ENCODE assay signal across 11 cellular contexts in genomic region chr18:76131738-76132137, GRCh38.
A peak's percentile ranks its signal among the peaks of the same experiment; 100 is the strongest.
DNase-seq lines count a peak whose midpoint lies in the region; ATAC-seq and TF ChIP-seq lines count a peak whose summit lies in the region.
"Had no signal": no experiment of that assay in that cellular context is flagged by ENCODE, and none has a peak within 500 bp of the region (broad histone marks: within the 10 kb centered on the region; RNA-seq: fewer than 3 reads in every experiment).

No MANE protein-coding gene starts in this region.

- H4K20me1 ChIP-seq in smooth muscle cell (ENCODE audit: low read depth): no peaks in the 10 kb centered on the region

- no peaks in the 10 kb centered on the region for H3K27me3 Mint-ChIP-seq in activated T-cell treated with anti-CD3 and anti-CD28 coated beads, Interleukin-2, amount 50 U/mL, for 4 hours (ENCODE audit: low read depth)
- peaks cover 5% of the 10 kb centered on the region for H3K27me3 Mint-ChIP-seq in activated naive CD8-positive, alpha-beta T cell treated with anti-CD3 and anti-CD28 coated beads, Interleukin-2, amount 50 U/mL, for 24 hours
- peaks cover 8% of the 10 kb centered on the region for H3K27me3 Mint-ChIP-seq in CD4-positive, alpha-beta T cell
- H3K27me3 Mint-ChIP-seq: stimulated activated naive CD8-positive, alpha-beta T cell treated with anti-CD3 and anti-CD28 coated beads, Interleukin-15, Interleukin-2, amounts not matched to agents 100 ng/mL and 50 ng/mL, for 24 hours had no signal

- peak overlapping the region; percentile 6 for H3K27ac ChIP-seq in smooth muscle cell (ENCODE audit: low read depth)
- no peak overlapping the region for H3K27ac ChIP-seq in CD4-positive, alpha-beta T cell (ENCODE audit: low read depth, low read length)

- no peak overlapping the region for H2AFZ ChIP-seq in smooth muscle cell (ENCODE audit: low read depth)

- H3K4me3 Mint-ChIP-seq in activated T-cell treated with anti-CD3 and anti-CD28 coated beads, Interleukin-2, amount 50 U/mL, for 4 hours: no peak overlapping the region
- no peak overlapping the region for H3K4me3 Mint-ChIP-seq in activated naive CD8-positive, alpha-beta T cell treated with anti-CD3 and anti-CD28 coated beads, Interleukin-2, amount 50 U/mL, for 24 hours
- H3K4me3 Mint-ChIP-seq in CD4-positive, alpha-beta T cell: no peak overlapping the region
- H3K4me3 Mint-ChIP-seq: stimulated activated naive CD8-positive, alpha-beta T cell treated with anti-CD3 and anti-CD28 coated beads, Interleukin-15, Interleukin-2, amounts not matched to agents 100 ng/mL and 50 ng/mL, for 24 hours had no signal

- H3K9me3 ChIP-seq in smooth muscle cell (replicated peaks; ENCODE audit: low read depth): no peaks in the 10 kb centered on the region
- H3K9me3 ChIP-seq in CD4-positive, alpha-beta T cell (ENCODE audit: control insufficient read depth, low read length): no peaks in the 10 kb centered on the region
- H3K9me3 ChIP-seq: BE2C had no signal

- no peaks in the 10 kb centered on the region for H3F3A ChIP-seq in smooth muscle cell (ENCODE audit: low read depth)

- CTCF ChIA-PET in CD4-positive, alpha-beta T cell (lab: Charles Lee): no interaction called here

- no peak for DNase-seq in activated T-cell treated with anti-CD3 and anti-CD28 coated beads, Interleukin-2, amount 50 U/mL, for 4 hours
- no peak for DNase-seq in activated T-cell treated with anti-CD3 and anti-CD28 coated beads for 4 hours
- DNase-seq in KBM-7: peak; percentile 23
- DNase-seq in activated naive CD8-positive, alpha-beta T cell treated with anti-CD3 and anti-CD28 coated beads, Interleukin-2, amount 50 U/mL, for 24 hours: peak; percentile 22
- no peak for DNase-seq in smooth muscle cell (lab: John Stamatoyannopoulos, UW; ENCODE audit: unreplicated experiment)
- DNase-seq in CD4-positive, alpha-beta T cell: no peak
- DNase-seq in NCI-H1694 (lab: John Stamatoyannopoulos, UW): no peak
- DNase-seq in COLO829 (ENCODE audit: low spot score): no peak
- DNase-seq: BE2C, occipital lobe had no signal

- TF ChIP-seq CTCF in smooth muscle cell (IDR thresholded peaks at IDR 0.05; ENCODE audit: borderline replicate concordance, insufficient read depth, poor library complexity, severe bottlenecking): no peak
- no peak for TF ChIP-seq CTCF in CD4-positive, alpha-beta T cell (IDR thresholded peaks at IDR 0.05)

- no peak overlapping the region for H3K9ac ChIP-seq in smooth muscle cell (ENCODE audit: low read depth)

- H3K4me2 ChIP-seq in smooth muscle cell: no peak overlapping the region

- no peaks in the 10 kb centered on the region for H3K4me1 ChIP-seq in smooth muscle cell (ENCODE audit: low read depth)
- H3K4me1 ChIP-seq: BE2C had no signal

- H3K36me3 ChIP-seq in smooth muscle cell (ENCODE audit: low read depth): no peaks in the 10 kb centered on the region
- H3K36me3 ChIP-seq: BE2C had no signal

- H3K4me3 ChIP-seq in smooth muscle cell: no peak overlapping the region

- 100% methylated on average over 1 of the region's 1 CpG for WGBS in smooth muscle cell (ENCODE audit: low lambda C conversion rate)

- peaks cover 4% of the 10 kb centered on the region for H3K9me3 Mint-ChIP-seq in activated T-cell treated with anti-CD3 and anti-CD28 coated beads, Interleukin-2, amount 50 U/mL, for 4 hours
- peaks cover 14% of the 10 kb centered on the region for H3K9me3 Mint-ChIP-seq in activated naive CD8-positive, alpha-beta T cell treated with anti-CD3 and anti-CD28 coated beads, Interleukin-2, amount 50 U/mL, for 24 hours
- H3K9me3 Mint-ChIP-seq in CD4-positive, alpha-beta T cell: no peaks in the 10 kb centered on the region

- POLR2A ChIA-PET in CD4-positive, alpha-beta T cell (lab: Charles Lee): no interaction called here

- intact Hi-C loops in CD4-positive, alpha-beta T cell (cut with DNase I, micrococcal nuclease): no loop called here

- no peaks in the 10 kb centered on the region for H3K79me2 ChIP-seq in smooth muscle cell (ENCODE audit: low read depth)

- no peaks in the 10 kb centered on the region for H3K36me3 Mint-ChIP-seq in activated T-cell treated with anti-CD3 and anti-CD28 coated beads, Interleukin-2, amount 50 U/mL, for 4 hours (ENCODE audit: insufficient read depth)
- H3K36me3 Mint-ChIP-seq in activated naive CD8-positive, alpha-beta T cell treated with anti-CD3 and anti-CD28 coated beads, Interleukin-2, amount 50 U/mL, for 24 hours (ENCODE audit: low read depth): no peaks in the 10 kb centered on the region
- no peaks in the 10 kb centered on the region for H3K36me3 Mint-ChIP-seq in CD4-positive, alpha-beta T cell (ENCODE audit: low read depth)

- peaks cover 2% of the 10 kb centered on the region for H3K4me1 Mint-ChIP-seq in activated T-cell treated with anti-CD3 and anti-CD28 coated beads, Interleukin-2, amount 50 U/mL, for 4 hours (ENCODE audit: low read depth)
- peaks cover 10% of the 10 kb centered on the region for H3K4me1 Mint-ChIP-seq in activated naive CD8-positive, alpha-beta T cell treated with anti-CD3 and anti-CD28 coated beads, Interleukin-2, amount 50 U/mL, for 24 hours
- peaks cover 4% of the 10 kb centered on the region for H3K4me1 Mint-ChIP-seq in CD4-positive, alpha-beta T cell (ENCODE audit: low read depth)

- no peaks in the 10 kb centered on the region for H3K27me3 ChIP-seq in smooth muscle cell (ENCODE audit: low read depth)
- no peaks in the 10 kb centered on the region for H3K27me3 ChIP-seq in CD4-positive, alpha-beta T cell (ENCODE audit: control insufficient read depth, insufficient read depth, low read length)
- H3K27me3 ChIP-seq: BE2C had no signal

- peak overlapping the region; percentile 53 for H3K27ac Mint-ChIP-seq in activated naive CD8-positive, alpha-beta T cell treated with anti-CD3 and anti-CD28 coated beads, Interleukin-2, amount 50 U/mL, for 24 hours
- no peak overlapping the region for H3K27ac Mint-ChIP-seq in CD4-positive, alpha-beta T cell
- H3K27ac Mint-ChIP-seq: stimulated activated naive CD8-positive, alpha-beta T cell treated with anti-CD3 and anti-CD28 coated beads, Interleukin-15, Interleukin-2, amounts not matched to agents 100 ng/mL and 50 ng/mL, for 24 hours had no signal

- in situ Hi-C loops in KBM-7 (cut with MboI; ENCODE audit: low pct_unique_long_range_greater_than_20kb, low sequenced_read_pairs): no loop called here

- peak; percentile 28 to 57 for ATAC-seq in activated T-cell treated with anti-CD3 and anti-CD28 coated beads, Interleukin-2, amount 50 U/mL, for 4 hours
- ATAC-seq in activated naive CD8-positive, alpha-beta T cell treated with anti-CD3 and anti-CD28 coated beads, Interleukin-2, amount 50 U/mL, for 24 hours: peak; percentile 92
- no peak for ATAC-seq in CD4-positive, alpha-beta T cell (ENCODE audit: poor library complexity)

Comparison
In these comparisons a context has a peak if more than half of its experiments do, and no peak if none do; other contexts are left out.
1. DNase-seq: peak in KBM-7 (single experiment) and activated naive CD8-positive, alpha-beta T cell treated with anti-CD3 and anti-CD28 coated beads, Interleukin-2, amount 50 U/mL, for 24 hours (single experiment); none in activated T-cell treated with anti-CD3 and anti-CD28 coated beads, Interleukin-2, amount 50 U/mL, for 4 hours (single experiment), activated T-cell treated with anti-CD3 and anti-CD28 coated beads for 4 hours (single experiment), smooth muscle cell (single experiment), CD4-positive, alpha-beta T cell (0 of 10), NCI-H1694 (single experiment) and COLO829 (single experiment).